ENCODE assay signal across 23 cellular contexts in genomic region chr16:15973997-15974396, GRCh38. TPM values are rescaled to one million over a fixed set of nuclear protein-coding genes. Genes with fewer than 3 reads are reported as not detected.
DNase-seq lines count a peak whose midpoint lies in the region; ATAC-seq, FAIRE-seq and TF ChIP-seq lines count a peak whose summit lies in the region.
"Had no signal": no experiment of that assay in that cellular context is flagged by ENCODE, and none has a peak within 500 bp of the region (broad histone marks: within the 10 kb centered on the region; RNA-seq: fewer than 3 reads in every experiment).

No MANE protein-coding gene starts in this region.

- H4K20me1 ChIP-seq in OCI-LY7 (ENCODE audit: insufficient read depth, low read length): no peaks in the 10 kb centered on the region

- peak; percentile 31 to 60 (median 38) for ATAC-seq in heart left ventricle
- peak; percentile 60 to 64 for ATAC-seq in gastrocnemius medialis
- ATAC-seq in pancreas: no peak
- ATAC-seq in HG02938 (IDR thresholded peaks at IDR 0.05; ENCODE audit: unreplicated experiment): no peak
- ATAC-seq: left colon had no signal

- no TSS peak for BruUV-seq in OCI-LY7 (replicated peaks; lab: Mats Ljungman, UMichigan)

- H3K4me2 ChIP-seq in OCI-LY7 (ENCODE audit: low read length): no peak overlapping the region

- DNase-seq in heart left ventricle (no peak), cardiac septum (ENCODE audit: low spot score) (no peak), esophagus muscularis mucosa (ENCODE audit: extremely low spot score) (no peak), gastrocnemius medialis (peak; percentile 66 to 75), NCI-H2227 (lab: John Stamatoyannopoulos, UW; ENCODE audit: unreplicated experiment) (no peak), pancreas (no peak), OCI-LY7 (ENCODE audit: low spot score) (no peak)
- DNase-seq: activated B cell treated with CpG ODN at 0.5 μM for 24 hours; activated CD4-positive, alpha-beta T cell treated with anti-CD3 and anti-CD28 coated beads, Interleukin-2, amount 50 U/mL, for 48 hours; activated CD8-positive, alpha-beta memory T cell treated with anti-CD3 and anti-CD28 coated beads, Interleukin-2, amount 50 U/mL, for 48 hours; activated gamma-delta T cell; C1 segment of cervical spinal cord; GOT3; head of caudate nucleus; left colon; midbrain; NCI-H1436 treated with DMSO at 0.1 percent for 48 hours; stimulated activated naive CD4-positive, alpha-beta T cell had no signal

- POLR2A ChIA-PET in OCI-LY7 (lab: Charles Lee): no interaction called here

- peak overlapping the region in 3 of 12 donors; percentile 25 to 82 (median 28) for H3K27ac ChIP-seq in heart left ventricle
- peak overlapping the region; percentile 82 to 89 (median 86) for H3K27ac ChIP-seq in esophagus muscularis mucosa (replicated peaks in 1 of 4)
- H3K27ac ChIP-seq in gastrocnemius medialis: peak overlapping the region; percentile 89 to 92 (median 90)
- H3K27ac ChIP-seq in pancreas: no peak overlapping the region
- no peak overlapping the region for H3K27ac ChIP-seq in OCI-LY7 (ENCODE audit: low read depth, low read length, poor library complexity, severe bottlenecking)
- H3K27ac ChIP-seq: HL-60 had no signal

- H3K79me2 ChIP-seq in OCI-LY7 (ENCODE audit: insufficient read depth, low read depth, low read length): peaks cover 82% of the 10 kb centered on the region

- FAIRE-seq in pancreas (lab: Jason Lieb, UNC): no peak
- FAIRE-seq: bronchial epithelial cell, D721Med, small intestine had no signal

- intact Hi-C loops in heart left ventricle (cut with DNase I): no loop called here
- intact Hi-C loops in cardiac septum (cut with DNase I): no loop called here
- intact Hi-C loops in esophagus muscularis mucosa (cut with DNase I): no loop called here
- intact Hi-C loops in gastrocnemius medialis (cut with DNase I; ENCODE audit: low total_unique reads): no loop called here
- intact Hi-C loops in pancreas (cut with DNase I): no loop called here
- intact Hi-C loops in OCI-LY7 (cut with micrococcal nuclease; ENCODE audit: unreplicated experiment): no loop called here

- WGBS in heart left ventricle, 4 donors: 38 to 73% (median 60%) methylated on average over 1 of the region's 1 CpG
- WGBS in esophagus muscularis mucosa: 75% methylated on average over 1 of the region's 1 CpG
- WGBS in pancreas, 2 donors: 46 to 47% methylated on average over 1 of the region's 1 CpG

- TF ChIP-seq POLR2A in heart left ventricle (IDR thresholded peaks at IDR 0.05) (no peak), esophagus muscularis mucosa (IDR thresholded peaks at IDR 0.05; ENCODE audit: low read depth) (no peak), gastrocnemius medialis (IDR thresholded peaks at IDR 0.05) (no peak)

- H3K4me3 ChIP-seq in heart left ventricle (no peak overlapping the region), esophagus muscularis mucosa (no peak overlapping the region), gastrocnemius medialis (no peak overlapping the region), pancreas (no peak overlapping the region), OCI-LY7 (ENCODE audit: low read depth, low read length, poor library complexity, severe bottlenecking) (no peak overlapping the region)

- H3K9me3 ChIP-seq in heart left ventricle: peaks cover 0 to 31% (median 1%) of the 10 kb centered on the region in 12 donors
- peaks cover 0 to 15% (median 2%) of the 10 kb centered on the region in 4 donors for H3K9me3 ChIP-seq in esophagus muscularis mucosa
- no peaks in the 10 kb centered on the region for H3K9me3 ChIP-seq in gastrocnemius medialis
- no peaks in the 10 kb centered on the region for H3K9me3 ChIP-seq in pancreas
- H3K9me3 ChIP-seq in OCI-LY7 (ENCODE audit: low read length): peaks cover 68% of the 10 kb centered on the region

- H3K4me1 ChIP-seq in heart left ventricle (peaks cover 0 to 43% (median 25%) of the 10 kb centered on the region in 12 donors), esophagus muscularis mucosa (peaks cover 40 to 100% (median 92%) of the 10 kb centered on the region in 4 donors), gastrocnemius medialis (peaks cover 54 to 65% of the 10 kb centered on the region in 2 donors), pancreas (no peaks in the 10 kb centered on the region), OCI-LY7 (ENCODE audit: insufficient read depth, low read length, poor library complexity, severe bottlenecking) (no peaks in the 10 kb centered on the region)

- no peak overlapping the region for H2AFZ ChIP-seq in OCI-LY7 (ENCODE audit: low read length)

- TF ChIP-seq CTCF in heart left ventricle (IDR thresholded peaks at IDR 0.05): no peak
- no peak for TF ChIP-seq CTCF in esophagus muscularis mucosa (IDR thresholded peaks at IDR 0.05)
- no peak for TF ChIP-seq CTCF in gastrocnemius medialis (IDR thresholded peaks at IDR 0.05 in 4 of 5, conservative IDR thresholded peaks at IDR 0.05 in 1 of 5)
- TF ChIP-seq CTCF in pancreas (IDR thresholded peaks at IDR 0.05): no peak
- TF ChIP-seq CTCF in OCI-LY7 (conservative IDR thresholded peaks at IDR 0.05; ENCODE audit: low read length): no peak

- peaks cover 0 to 10% (median 0%) of the 10 kb centered on the region in 9 donors for H3K36me3 ChIP-seq in heart left ventricle
- H3K36me3 ChIP-seq in esophagus muscularis mucosa: no peaks in the 10 kb centered on the region
- no peaks in the 10 kb centered on the region for H3K36me3 ChIP-seq in gastrocnemius medialis
- peaks cover 0 to 5% (median 0%) of the 10 kb centered on the region in 3 donors for H3K36me3 ChIP-seq in pancreas
- H3K36me3 ChIP-seq in OCI-LY7 (ENCODE audit: insufficient read depth, low read length): peaks cover 98% of the 10 kb centered on the region

- no peak for TF ChIP-seq EP300 in esophagus muscularis mucosa (IDR thresholded peaks at IDR 0.05)

- in situ Hi-C loops in gastrocnemius medialis (cut with MboI; ENCODE audit: low sequenced_read_pairs in 4 of 4): loop anchor here in 1 of 4 donors (25.0 kb wide), 1 partner anchor 88 kb away; no protein-coding TSS in a partner anchor

- no peaks in the 10 kb centered on the region for H3K27me3 ChIP-seq in heart left ventricle
- no peaks in the 10 kb centered on the region for H3K27me3 ChIP-seq in esophagus muscularis mucosa
- H3K27me3 ChIP-seq in gastrocnemius medialis: no peaks in the 10 kb centered on the region
- no peaks in the 10 kb centered on the region for H3K27me3 ChIP-seq in pancreas

- H3K9me2 ChIP-seq in OCI-LY7 (ENCODE audit: insufficient read depth, low read length): no peaks in the 10 kb centered on the region

- CTCF ChIA-PET in OCI-LY7 (lab: Charles Lee; ENCODE audit: unreplicated experiment): no interaction called here

RNA-seq across cellular contexts. Expression of gene ABCC1, which starts 24.6 kb away (rescaled TPM):
- total RNA-seq in heart left ventricle (10 to 100 TPM; 14.4 to 28.0 (median 24.0) TPM), cardiac septum (16.6 TPM), esophagus muscularis mucosa (100 to 1,000 TPM in 2 of 4 donors, 10 to 100 TPM in 2; 61.8 to 141 (median 103) TPM), gastrocnemius medialis (10 to 100 TPM; 19.3 to 43.7 (median 26.2) TPM), pancreas (10 to 100 TPM in 4 of 6 donors, 1 to 10 TPM in 2; 8.5 to 16.8 (median 11.5) TPM), OCI-LY7 (2022) (71.8 and 72.8 TPM in 2 replicates)
- polyA plus RNA-seq in heart left ventricle (10 to 100 TPM in 1 of 2 donors, 1 to 10 TPM in 1; 8.1 to 10.8 TPM), pancreas (10 to 100 TPM; 11.6 to 12.5 TPM)
- 39.9 and 43.3 TPM in 2 replicates for total RNA-seq in OCI-LY7 (2014; rRNA removed; shearing (Covaris generic))

Comparison
In these comparisons a context has a peak if more than half of its experiments do, and no peak if none do; other contexts are left out.
1. ATAC-seq: peak in heart left ventricle (4 of 4) and gastrocnemius medialis (2 of 2); none in pancreas (0 of 4) and HG02938 (single experiment).
2. DNase-seq: peak in gastrocnemius medialis (2 of 2); none in heart left ventricle (0 of 5), cardiac septum (single experiment), esophagus muscularis mucosa (single experiment), NCI-H2227 (single experiment), pancreas (0 of 6) and OCI-LY7 (single experiment).
3. H3K27ac ChIP-seq: peak in esophagus muscularis mucosa (4 of 4) and gastrocnemius medialis (4 of 4); none in pancreas (0 of 4) and OCI-LY7 (single experiment).